ENCODE assay signal across 37 cellular contexts in genomic region chr10:76954838-76955237, GRCh38.
"Had no signal": no experiment of that assay in that cellular context is flagged by ENCODE, and none has a peak within 500 bp of the region (broad histone marks: within the 10 kb centered on the region; RNA-seq: fewer than 3 reads in every experiment).

No MANE protein-coding gene starts in this region.

- H3K4me3 ChIP-seq: adrenal gland, body of pancreas, breast epithelium, cardiac muscle cell had no signal

- H3K4me1 ChIP-seq: adrenal gland, body of pancreas, breast epithelium had no signal

- H3K27me3 Mint-ChIP-seq: activated B cell treated with CpG ODN at 0.5 μM for 24 hours; activated CD4-positive, alpha-beta T cell treated with anti-CD3 and anti-CD28 coated beads, Interleukin-2, amount 10 ng/mL, durations not matched to agents 24 days and 14 days; activated naive CD8-positive, alpha-beta T cell treated with anti-CD3 and anti-CD28 coated beads for 36 hours; activated T-helper 17 cell treated with anti-CD3 and anti-CD28 coated beads, Interleukin-2, amount 50 U/mL, for 72 hours; central memory CD8-positive, alpha-beta T cell had no signal

- ATAC-seq: activated CD8-positive, alpha-beta T cell treated with anti-CD3 and anti-CD28 coated beads for 36 hours; activated naive CD4-positive, alpha-beta T cell treated with anti-CD3 and anti-CD28 coated beads, Interleukin-2, amount 50 U/mL, for 72 hours; activated T-cell treated with anti-CD3 and anti-CD28 coated beads, Interleukin-2, amount 50 U/mL, for 4 hours; activated T-cell treated with anti-CD3 and anti-CD28 coated beads, Interleukin-2, amount 50 U/mL, for 72 hours; activated T-helper 17 cell treated with anti-CD3 and anti-CD28 coated beads, Interleukin-2, amount 50 U/mL, for 72 hours; body of pancreas had no signal

- DNase-seq: activated B cell treated with CpG ODN at 0.5 μM for 24 hours; activated CD4-positive, alpha-beta memory T cell treated with anti-CD3 and anti-CD28 coated beads for 36 hours; activated CD4-positive, alpha-beta T cell treated with anti-CD3 and anti-CD28 coated beads for 4 hours; activated CD4-positive, alpha-beta T cell treated with anti-CD3 and anti-CD28 coated beads, Interleukin-2, amount 10 ng/mL, durations not matched to agents 24 days and 14 days; activated CD4-positive, alpha-beta T cell treated with anti-CD3 and anti-CD28 coated beads, Interleukin-2, amount 50 U/mL, for 1 hour; activated CD4-positive, alpha-beta T cell treated with anti-CD3 and anti-CD28 coated beads, Interleukin-2, amount 50 U/mL, for 4 hours; activated CD4-positive, CD25-positive, alpha-beta regulatory T cell treated with anti-CD3 and anti-CD28 coated beads, Interleukin-2, amount 50 U/mL, for 72 hours; activated CD8-positive, alpha-beta memory T cell treated with anti-CD3 and anti-CD28 coated beads, Interleukin-2, amount 50 U/mL, for 4 hours; activated CD8-positive, alpha-beta T cell treated with anti-CD3 and anti-CD28 coated beads for 36 hours; activated effector memory CD4-positive, alpha-beta T cell treated with anti-CD3 and anti-CD28 coated beads, Interleukin-2, amount 50 U/mL, for 16 hours; activated gamma-delta T cell treated with Interleukin-2 at 50 U/mL for 16 hours; activated naive CD4-positive, alpha-beta T cell; activated naive CD4-positive, alpha-beta T cell treated with anti-CD3 and anti-CD28 coated beads for 36 hours; activated naive CD4-positive, alpha-beta T cell treated with anti-CD3 and anti-CD28 coated beads, Interleukin-2, amount 50 U/mL, for 16 hours; activated naive CD8-positive, alpha-beta T cell treated with anti-CD3 and anti-CD28 coated beads for 36 hours; activated T-cell treated with anti-CD3 and anti-CD28 coated beads for 4 hours; activated T-cell treated with anti-CD3 and anti-CD28 coated beads, Interleukin-2, amount 50 U/mL, for 1 hour; activated T-cell treated with anti-CD3 and anti-CD28 coated beads, Interleukin-2, amount 50 U/mL, for 4 hours; activated T-cell treated with anti-CD3 and anti-CD28 coated beads, Interleukin-2, amount 50 U/mL, for 72 hours; adrenal gland; amniotic stem cell; aorta; body of pancreas; brain microvascular endothelial cell; caudate nucleus; cerebellar nuclear complex; T-helper 2 cell; T-helper 9 cell had no signal

- H3K27ac ChIP-seq: adrenal gland, body of pancreas, brain microvascular endothelial cell, breast epithelium, cardiac muscle cell, VCaP had no signal

- H3K4me3 Mint-ChIP-seq: activated B cell treated with CpG ODN at 0.5 μM for 24 hours; activated CD4-positive, alpha-beta memory T cell treated with anti-CD3 and anti-CD28 coated beads for 36 hours; activated CD4-positive, alpha-beta T cell treated with anti-CD3 and anti-CD28 coated beads, Interleukin-2, amount 10 ng/mL, durations not matched to agents 24 days and 14 days; activated CD8-positive, alpha-beta T cell treated with anti-CD3 and anti-CD28 coated beads for 36 hours; activated naive CD4-positive, alpha-beta T cell treated with anti-CD3 and anti-CD28 coated beads for 36 hours; activated naive CD8-positive, alpha-beta T cell treated with anti-CD3 and anti-CD28 coated beads for 36 hours; activated T-cell treated with anti-CD3 and anti-CD28 coated beads, Interleukin-2, amount 50 U/mL, for 4 hours; activated T-cell treated with anti-CD3 and anti-CD28 coated beads, Interleukin-2, amount 50 U/mL, for 72 hours; activated T-helper 1 cell treated with anti-CD3 and anti-CD28 coated beads, Interleukin-12 subunit alpha, Interleukin-12 subunit beta, Interleukin-2, Interleukin-4 antibody, amounts not matched to agents 30 ng/mL and 10 ng/mL and 1 ng/mL, durations not matched to agents 14 hours and 24 hours and 36 hours; activated T-helper 17 cell treated with anti-CD3 and anti-CD28 coated beads, Interleukin-2, amount 50 U/mL, for 72 hours; central memory CD8-positive, alpha-beta T cell; T-helper 1 cell treated with Interleukin-12 subunit alpha and Interleukin-12 subunit beta and Interleukin-4 antibody, amounts not matched to agents 30 μg/mL and 1 μg/mL, for 36 hours; T-helper 2 cell treated with Interferon-gamma antibody and Interleukin-4, amounts not matched to agents 5 μg/mL and 100 μg/mL, for 36 hours had no signal

- H3K36me3 ChIP-seq: adrenal gland, brain microvascular endothelial cell, breast epithelium, cardiac muscle cell had no signal

- H3K9me3 Mint-ChIP-seq: activated B cell treated with CpG ODN at 0.5 μM for 24 hours; activated CD4-positive, alpha-beta memory T cell treated with anti-CD3 and anti-CD28 coated beads for 36 hours; activated CD4-positive, alpha-beta T cell treated with anti-CD3 and anti-CD28 coated beads, Interleukin-2, amount 10 ng/mL, durations not matched to agents 24 days and 14 days; activated CD8-positive, alpha-beta T cell treated with anti-CD3 and anti-CD28 coated beads for 36 hours; activated naive CD4-positive, alpha-beta T cell treated with anti-CD3 and anti-CD28 coated beads for 36 hours; activated naive CD4-positive, alpha-beta T cell treated with anti-CD3 and anti-CD28 coated beads, Interleukin-2, amount 50 U/mL, for 72 hours; activated naive CD8-positive, alpha-beta T cell treated with anti-CD3 and anti-CD28 coated beads for 36 hours; activated T-cell treated with anti-CD3 and anti-CD28 coated beads, Interleukin-2, amount 50 U/mL, for 4 hours; activated T-cell treated with anti-CD3 and anti-CD28 coated beads, Interleukin-2, amount 50 U/mL, for 72 hours; activated T-helper 1 cell treated with anti-CD3 and anti-CD28 coated beads, Interleukin-12 subunit alpha, Interleukin-12 subunit beta, Interleukin-2, Interleukin-4 antibody, amounts not matched to agents 30 ng/mL and 10 ng/mL and 1 ng/mL, durations not matched to agents 14 hours and 24 hours and 36 hours; activated T-helper 17 cell treated with anti-CD3 and anti-CD28 coated beads, Interleukin-2, amount 50 U/mL, for 72 hours; central memory CD8-positive, alpha-beta T cell; T-helper 1 cell treated with Interleukin-12 subunit alpha and Interleukin-12 subunit beta and Interleukin-4 antibody, amounts not matched to agents 30 μg/mL and 1 μg/mL, for 36 hours; T-helper 2 cell treated with Interferon-gamma antibody and Interleukin-4, amounts not matched to agents 5 μg/mL and 100 μg/mL, for 36 hours had no signal

- H3K27ac Mint-ChIP-seq: activated B cell treated with CpG ODN at 0.5 μM for 24 hours; activated CD4-positive, alpha-beta memory T cell treated with anti-CD3 and anti-CD28 coated beads for 36 hours; activated CD4-positive, alpha-beta T cell treated with anti-CD3 and anti-CD28 coated beads, Interleukin-2, amount 10 ng/mL, durations not matched to agents 24 days and 14 days; activated CD8-positive, alpha-beta T cell treated with anti-CD3 and anti-CD28 coated beads for 36 hours; activated naive CD4-positive, alpha-beta T cell treated with anti-CD3 and anti-CD28 coated beads for 36 hours; activated naive CD4-positive, alpha-beta T cell treated with anti-CD3 and anti-CD28 coated beads, Interleukin-2, amount 50 U/mL, for 72 hours; activated naive CD8-positive, alpha-beta T cell treated with anti-CD3 and anti-CD28 coated beads for 36 hours; activated T-cell treated with anti-CD3 and anti-CD28 coated beads, Interleukin-2, amount 50 U/mL, for 72 hours; activated T-helper 1 cell treated with anti-CD3 and anti-CD28 coated beads, Interleukin-12 subunit alpha, Interleukin-12 subunit beta, Interleukin-2, Interleukin-4 antibody, amounts not matched to agents 30 ng/mL and 10 ng/mL and 1 ng/mL, durations not matched to agents 14 hours and 24 hours and 36 hours; activated T-helper 17 cell treated with anti-CD3 and anti-CD28 coated beads, Interleukin-2, amount 50 U/mL, for 72 hours; T-helper 1 cell treated with Interleukin-12 subunit alpha and Interleukin-12 subunit beta and Interleukin-4 antibody, amounts not matched to agents 30 μg/mL and 1 μg/mL, for 36 hours; T-helper 2 cell treated with Interferon-gamma antibody and Interleukin-4, amounts not matched to agents 5 μg/mL and 100 μg/mL, for 36 hours had no signal

- H3K9me3 ChIP-seq: adrenal gland, body of pancreas, breast epithelium had no signal

- H3K36me3 Mint-ChIP-seq: activated CD4-positive, alpha-beta memory T cell treated with anti-CD3 and anti-CD28 coated beads for 36 hours; activated naive CD4-positive, alpha-beta T cell treated with anti-CD3 and anti-CD28 coated beads, Interleukin-2, amount 50 U/mL, for 72 hours; activated naive CD8-positive, alpha-beta T cell treated with anti-CD3 and anti-CD28 coated beads for 36 hours had no signal

- H3K4me1 Mint-ChIP-seq: activated B cell treated with CpG ODN at 0.5 μM for 24 hours; activated CD4-positive, alpha-beta T cell treated with anti-CD3 and anti-CD28 coated beads, Interleukin-2, amount 10 ng/mL, durations not matched to agents 24 days and 14 days; activated naive CD8-positive, alpha-beta T cell treated with anti-CD3 and anti-CD28 coated beads for 36 hours; activated T-helper 17 cell treated with anti-CD3 and anti-CD28 coated beads, Interleukin-2, amount 50 U/mL, for 72 hours; central memory CD8-positive, alpha-beta T cell had no signal

- H3K27me3 ChIP-seq: adrenal gland, body of pancreas, brain microvascular endothelial cell, breast epithelium, cardiac muscle cell had no signal
